ENCODE assay signal across 8 cellular contexts in the genomic region with DNA sequence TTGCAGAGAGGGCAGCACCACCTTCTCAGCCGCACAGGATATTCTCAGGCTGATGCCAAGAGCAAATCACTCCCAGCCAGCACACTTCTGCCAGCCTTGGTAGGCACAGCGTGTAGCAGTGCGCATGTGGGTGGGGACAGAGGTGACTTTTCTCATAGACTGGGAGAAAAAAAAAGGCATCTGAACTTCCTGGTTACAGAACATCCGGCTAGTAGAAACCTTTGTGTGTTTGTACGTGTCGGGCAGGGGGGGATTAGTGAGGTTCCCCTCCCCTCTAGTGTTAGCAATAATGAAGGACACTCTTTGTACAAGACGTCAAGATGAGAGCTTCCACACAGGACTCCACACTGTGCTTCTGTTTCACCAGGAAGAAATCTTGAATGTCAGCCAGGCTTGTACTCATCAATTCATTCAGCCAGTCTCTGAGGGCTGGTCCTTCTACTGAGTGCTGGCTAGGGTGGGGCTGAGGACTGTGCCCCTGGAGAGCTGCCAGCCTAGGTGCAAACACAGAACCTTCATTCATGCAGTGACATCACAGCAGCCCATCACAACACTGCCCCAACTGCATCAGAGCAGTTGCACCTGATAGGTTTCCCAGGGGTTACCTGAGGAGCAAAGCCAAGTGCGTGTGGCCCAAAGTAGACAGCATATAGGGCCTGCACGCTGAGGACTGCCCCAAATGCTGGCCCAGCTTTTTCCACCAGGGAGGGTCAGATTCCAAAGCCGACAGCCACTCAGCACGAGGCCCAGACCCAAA. TPM values are rescaled to one million over a fixed set of nuclear protein-coding genes. Genes with fewer than 3 reads are reported as not detected.
A peak's percentile ranks its signal among the peaks of the same experiment; 100 is the strongest.
DNase-seq lines count a peak whose midpoint lies in the region; ATAC-seq and TF ChIP-seq lines count a peak whose summit lies in the region.

No MANE protein-coding gene starts in this region.

- ATAC-seq in naive B cell (ENCODE audit: low read depth in 2 of 2): peak; percentile 20 to 44
- no peak for ATAC-seq in GM18868 (IDR thresholded peaks at IDR 0.05; ENCODE audit: unreplicated experiment)

- POLR2A ChIA-PET in MCF 10A (lab: Yijun Ruan, JAX) (interaction anchor here (0.6 to 2.6 kb wide), 13 partner anchors 9 to 289 kb away, joined by 3 to 61 read pairs (median 4); a partner anchor contains a TSS), GM10248 (lab: Yijun Ruan, JAX) (no interaction called here)

- intact Hi-C loops in Calu3 (cut with micrococcal nuclease; ENCODE audit: unreplicated experiment): no loop called here
- intact Hi-C loops in MCF 10A (cut with micrococcal nuclease): no loop called here

- peak overlapping the region; percentile 96 for H3K27ac Mint-ChIP-seq in Calu3 (ENCODE audit: unreplicated experiment)
- H3K27ac Mint-ChIP-seq in MCF 10A (ENCODE audit: low read depth, unreplicated experiment): peak overlapping the region; percentile 3
- H3K27ac Mint-ChIP-seq in naive B cell: peak overlapping the region in 3 of 6 donors; percentile 31 to 90 (median 76)

- BruUV-seq in Calu3 (replicated peaks; lab: Mats Ljungman, UMichigan) (no TSS peak), MCF 10A (replicated peaks; lab: Mats Ljungman, UMichigan) (no TSS peak)

- CTCF ChIA-PET in Calu3 (lab: Charles Lee): interaction anchor here (0.6 to 2.4 kb wide), 7 partner anchors 8 to 88 kb away, joined by 3 to 32 read pairs (median 5); no protein-coding TSS in a partner anchor
- CTCF ChIA-PET in MCF 10A (lab: Yijun Ruan, JAX): interaction anchor here (0.6 to 19.2 kb wide), 5 partner anchors 9 to 1145 kb away, joined by 3 to 485 read pairs (median 4); no protein-coding TSS in a partner anchor
- CTCF ChIA-PET in GM10248 (lab: Yijun Ruan, JAX): interaction anchor here (1.7 kb wide), 1 partner anchor 13 kb away, joined by 6 read pairs; no protein-coding TSS in a partner anchor

- TF ChIP-seq CTCF in Calu3 (IDR thresholded peaks at IDR 0.05; ENCODE audit: unreplicated experiment) (no peak), MCF 10A (IDR thresholded peaks at IDR 0.05; ENCODE audit: unreplicated experiment) (no peak), GM10248 (IDR thresholded peaks at IDR 0.05; ENCODE audit: control extremely low read depth, extremely low read depth, low read depth, missing control alignments) (no peak)

- H3K27me3 Mint-ChIP-seq in Calu3 (ENCODE audit: unreplicated experiment) (no peaks in the 10 kb centered on the region), MCF 10A (ENCODE audit: insufficient read depth, unreplicated experiment) (no peaks in the 10 kb centered on the region), naive B cell (no peaks in the 10 kb centered on the region)

- H3K9me3 Mint-ChIP-seq in Calu3 (ENCODE audit: low read depth, unreplicated experiment): no peaks in the 10 kb centered on the region
- no peaks in the 10 kb centered on the region for H3K9me3 Mint-ChIP-seq in MCF 10A (ENCODE audit: unreplicated experiment)
- peaks cover 0 to 2% (median 0%) of the 10 kb centered on the region in 7 donors for H3K9me3 Mint-ChIP-seq in naive B cell

- H3K4me3 Mint-ChIP-seq in Calu3 (ENCODE audit: low read depth, unreplicated experiment) (peak overlapping the region; percentile 59), MCF 10A (ENCODE audit: unreplicated experiment) (no peak overlapping the region), naive B cell (no peak overlapping the region)

- H3K4me1 Mint-ChIP-seq in Calu3 (ENCODE audit: low read depth, unreplicated experiment) (peaks cover 40% of the 10 kb centered on the region), MCF 10A (ENCODE audit: insufficient read depth, unreplicated experiment) (peaks cover 22% of the 10 kb centered on the region), naive B cell (peaks cover 10 to 23% (median 11%) of the 10 kb centered on the region in 3 donors)

- DNase-seq in Calu3 (peak; percentile 87), NCI-H2196 (lab: John Stamatoyannopoulos, UW; ENCODE audit: unreplicated experiment) (peak; percentile 65), MCF 10A (ENCODE audit: unreplicated experiment) (peak; percentile 79), naive B cell (no peak), NCI-H82 treated with DMSO at 0.1 percent for 48 hours (lab: John Stamatoyannopoulos, UW; ENCODE audit: unreplicated experiment) (no peak), GM10248 (ENCODE audit: extremely low spot score) (no peak), NCI-H526 (lab: John Stamatoyannopoulos, UW) (no peak)

- H3K36me3 Mint-ChIP-seq in Calu3 (ENCODE audit: insufficient read depth, unreplicated experiment) (peaks cover 14% of the 10 kb centered on the region), MCF 10A (ENCODE audit: insufficient read depth, unreplicated experiment) (no peaks in the 10 kb centered on the region), naive B cell (peaks cover 0 to 5% of the 10 kb centered on the region in 2 donors)

RNA-seq across cellular contexts. Expression of a gene that starts 34.7 kb away (rescaled TPM):
- total RNA-seq in Calu3 (2022) (396 and 416 TPM in 2 replicates), MCF 10A (2022) (245 and 405 TPM in 2 replicates)
- polyA plus RNA-seq in naive B cell (ENCODE audit: low read depth in 6 of 6): 100 to 1,000 TPM; 309 to 601 (median 346) TPM

Comparison
In these comparisons a context has a peak if more than half of its experiments do, and no peak if none do; other contexts are left out.
1. DNase-seq: peak in Calu3 (single experiment), NCI-H2196 (single experiment) and MCF 10A (single experiment); none in naive B cell (single experiment), NCI-H82 treated with DMSO at 0.1 percent for 48 hours (single experiment), GM10248 (single experiment) and NCI-H526 (0 of 2).